Comparison of ENCODE assay signal across 8 cellular contexts in the genomic region with DNA sequence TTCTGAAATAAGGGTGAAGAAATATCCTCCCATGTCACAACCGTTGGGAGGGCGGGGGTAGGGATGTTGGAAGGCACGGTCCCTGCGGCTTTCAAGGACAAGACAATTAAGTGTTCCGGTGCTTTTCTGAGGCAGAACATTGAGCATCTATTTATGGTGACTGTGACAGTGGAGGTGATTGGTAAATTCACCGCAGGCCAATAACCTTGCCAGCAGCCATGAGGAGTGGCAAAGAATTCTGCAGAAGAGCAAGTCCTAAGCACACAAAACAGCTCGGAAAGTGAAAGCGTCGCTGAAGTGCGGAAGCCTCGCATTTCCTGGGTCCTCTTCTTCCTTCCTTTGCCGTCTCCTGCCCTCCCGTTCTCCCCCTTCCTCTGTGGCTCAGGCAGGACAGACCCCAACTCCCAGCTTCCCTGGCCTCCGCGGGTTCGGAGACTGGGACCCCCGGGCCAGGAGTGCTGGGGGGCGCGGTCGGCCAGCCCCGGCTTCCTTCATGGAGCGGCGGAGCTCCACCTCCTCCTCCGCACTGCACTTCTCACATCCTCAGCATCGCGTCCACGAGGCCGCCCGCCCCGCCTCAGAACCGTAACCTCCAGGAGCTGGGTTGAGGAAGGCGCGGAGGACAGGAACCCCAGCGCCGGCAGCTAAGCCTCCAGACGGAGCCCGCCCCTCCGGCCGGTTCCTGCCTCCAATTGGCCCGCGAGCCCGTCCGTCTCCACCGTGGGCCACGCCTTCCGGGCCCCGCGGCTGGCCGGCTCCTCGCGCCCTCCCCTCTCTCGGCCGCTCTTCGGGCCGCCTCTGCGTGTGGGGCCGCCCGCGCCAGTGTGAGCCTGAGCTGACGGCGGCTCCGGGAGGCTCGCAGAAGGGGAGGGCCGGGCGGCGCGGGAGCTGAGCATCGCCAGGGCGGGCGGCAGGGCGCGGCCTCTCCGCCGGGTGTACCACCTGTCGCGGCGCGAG. TPM values are rescaled to one million over a fixed set of nuclear protein-coding genes. Genes with fewer than 3 reads are reported as not detected.
DNase-seq lines count a peak whose midpoint lies in the region; ATAC-seq and TF ChIP-seq lines count a peak whose summit lies in the region.

A gene (plus strand): TSS at position 774 of the 957 bp plus-strand sequence. CDS start 16,703 bp downstream, outside the sequence.

- H3K4me1 ChIP-seq in iPS-18a (ENCODE audit: control insufficient read depth, low read depth, low read length) (peaks cover 12% of the 10 kb centered on the region), skeletal muscle satellite cell (ENCODE audit: control insufficient read depth, insufficient read depth, low read length) (peaks cover 9% of the 10 kb centered on the region)

- CTCF ChIA-PET in AG04449 (lab: Yijun Ruan, JAX), result interaction anchor here (1.4 to 1.6 kb wide), 2 partner anchors 9 to 172 kb away, joined by 3 to 5 read pairs; no protein-coding TSS in a partner anchor

- DNase-seq in AG04449 (ENCODE audit: low read depth, low spot score) (no peak), NCI-H2196 treated with DMSO at 0.1 percent for 48 hours (lab: John Stamatoyannopoulos, UW; ENCODE audit: unreplicated experiment) (peak; percentile 81), T47D (ENCODE audit: low read depth in 1 of 2, low spot score in 1 of 2) (peak; percentile 80 to 86)

- TF ChIP-seq CTCF in AG04449 (IDR thresholded peaks at IDR 0.05; ENCODE audit: insufficient read depth, low read length, missing control alignments) (no peak), VCaP (conservative IDR thresholded peaks at IDR 0.05) (no peak)

- H3K9me3 ChIP-seq in iPS-18a (ENCODE audit: control insufficient read depth, low read depth, low read length) (no peaks in the 10 kb centered on the region), skeletal muscle satellite cell (replicated peaks; ENCODE audit: low read length) (no peaks in the 10 kb centered on the region)

- H3K36me3 ChIP-seq in iPS-18a (ENCODE audit: control insufficient read depth, low read depth, low read length), result no peaks in the 10 kb centered on the region
- H3K36me3 ChIP-seq in skeletal muscle satellite cell (ENCODE audit: insufficient read depth, low read length), result no peaks in the 10 kb centered on the region

- ATAC-seq in GM18873 (IDR thresholded peaks at IDR 0.05; ENCODE audit: low FRiP score, unreplicated experiment), result peak; percentile 88
- ATAC-seq in HG03135 (IDR thresholded peaks at IDR 0.05; ENCODE audit: unreplicated experiment), result peak; percentile 95

- no peaks in the 10 kb centered on the region for H3K27me3 ChIP-seq in iPS-18a (ENCODE audit: control insufficient read depth, insufficient read depth, low read length)
- peaks cover 2% of the 10 kb centered on the region for H3K27me3 ChIP-seq in skeletal muscle satellite cell (ENCODE audit: control insufficient read depth, insufficient read depth, low read length)

- H3K4me3 ChIP-seq in AG04449 (ENCODE audit: low read depth, low read length) (peak within 1 kb of the TSS; percentile 92), iPS-18a (ENCODE audit: low read length) (peak within 1 kb of the TSS; percentile 90), skeletal muscle satellite cell (ENCODE audit: low read length) (peak within 1 kb of the TSS; percentile 97)

- H3K27ac ChIP-seq in VCaP (peak within 1 kb of the TSS; percentile 86), iPS-18a (ENCODE audit: low read length) (peak within 1 kb of the TSS; percentile 61)

- in situ Hi-C loops in T47D (cut with HindIII; ENCODE audit: low pct_unique_long_range_greater_than_20kb, low sequenced_read_pairs), result no loop called here

- H3K4me2 ChIP-seq in skeletal muscle satellite cell (ENCODE audit: low read length), result peak within 1 kb of the TSS; percentile 82

- peak within 1 kb of the TSS; percentile 82 for H3K9ac ChIP-seq in iPS-18a (ENCODE audit: low read length)
- H3K9ac ChIP-seq in skeletal muscle satellite cell (ENCODE audit: low read depth, low read length), result peak within 1 kb of the TSS; percentile 88

- POLR2A ChIA-PET in AG04449 (lab: Yijun Ruan, JAX), result interaction anchor here (0.5 to 1.6 kb wide), 11 partner anchors 8 to 319 kb away, joined by 3 to 10 read pairs (median 5); a partner anchor contains a TSS

RNA-seq across cellular contexts. Expression of the gene that starts here (rescaled TPM):
- total RNA-seq in skeletal muscle satellite cell (2012; rRNA removed), result 40.4 and 57.0 TPM in 2 replicates
